Comparison of ENCODE assay signal across 25 cellular contexts in the genomic region with DNA sequence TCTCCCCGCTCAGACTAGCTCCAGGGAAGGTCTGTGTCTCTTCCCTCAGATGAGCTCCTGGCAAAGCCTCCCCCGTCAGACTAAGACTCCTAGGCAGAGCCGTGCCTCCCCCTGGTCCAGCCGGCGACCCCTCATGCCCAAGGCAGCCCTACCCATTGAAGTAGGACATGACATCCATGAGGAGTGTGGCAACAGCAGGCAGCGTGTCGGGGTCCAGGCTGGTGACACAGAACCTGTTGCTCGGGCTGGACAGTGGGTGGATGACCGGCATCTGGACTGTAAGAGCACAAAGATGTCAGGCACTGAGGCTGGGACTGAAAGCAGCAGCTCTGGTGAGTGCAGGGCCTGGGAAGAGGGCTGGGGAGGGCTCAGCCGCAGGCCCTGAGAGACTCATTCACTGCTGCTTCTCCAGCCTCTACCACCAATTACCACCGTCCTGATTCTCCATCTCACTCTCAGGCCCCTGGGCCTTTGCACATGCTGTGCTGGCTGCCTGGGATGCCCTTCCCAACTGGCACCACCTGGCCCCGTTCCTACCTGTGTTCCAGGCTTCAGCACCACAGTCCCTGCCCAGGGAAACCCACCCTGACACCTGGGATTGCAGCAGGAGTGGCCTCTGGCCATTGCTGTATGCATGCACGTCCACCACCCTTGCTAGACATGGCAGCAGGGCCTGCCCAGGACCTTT. TPM values are rescaled to one million over a fixed set of nuclear protein-coding genes. Genes with fewer than 3 reads are reported as not detected.
DNase-seq lines count a peak whose midpoint lies in the region; ATAC-seq and TF ChIP-seq lines count a peak whose summit lies in the region.
"Had no signal": no experiment of that assay in that cellular context is flagged by ENCODE, and none has a peak within 500 bp of the region (broad histone marks: within the 10 kb centered on the region; RNA-seq: fewer than 3 reads in every experiment).

No MANE protein-coding gene starts in this region.

- peaks cover 59% of the 10 kb centered on the region for H3K36me3 Mint-ChIP-seq in T-helper 2 cell treated with Interferon-gamma antibody and Interleukin-4, amounts not matched to agents 5 μg/mL and 100 μg/mL, for 36 hours (ENCODE audit: low read depth)
- peaks cover 64% of the 10 kb centered on the region for H3K36me3 Mint-ChIP-seq in activated CD8-positive, alpha-beta T cell treated with anti-CD3 and anti-CD28 coated beads, Interleukin-2, amount 10 ng/mL, durations not matched to agents 7 days and 5 days (ENCODE audit: low read depth)
- H3K36me3 Mint-ChIP-seq in naive thymus-derived CD4-positive, alpha-beta T cell, result peaks cover 0 to 38% (median 9%) of the 10 kb centered on the region in 5 donors
- H3K36me3 Mint-ChIP-seq: type B pancreatic cell had no signal

- H3K4me3 ChIP-seq in naive thymus-derived CD4-positive, alpha-beta T cell (ENCODE audit: low read length), result peak overlapping the region; percentile 81
- H3K4me3 ChIP-seq: dorsolateral prefrontal cortex, MG63, sigmoid colon had no signal

- H3K4me1 Mint-ChIP-seq in T-helper 2 cell treated with Interferon-gamma antibody and Interleukin-4, amounts not matched to agents 5 μg/mL and 100 μg/mL, for 36 hours (ENCODE audit: low read depth), result peaks cover 40% of the 10 kb centered on the region
- peaks cover 58% of the 10 kb centered on the region for H3K4me1 Mint-ChIP-seq in activated CD8-positive, alpha-beta T cell treated with anti-CD3 and anti-CD28 coated beads, Interleukin-2, amount 10 ng/mL, durations not matched to agents 7 days and 5 days (ENCODE audit: low read depth)
- H3K4me1 Mint-ChIP-seq in naive thymus-derived CD4-positive, alpha-beta T cell, result peaks cover 28 to 68% (median 56%) of the 10 kb centered on the region in 7 donors
- H3K4me1 Mint-ChIP-seq: mesothelial cell of epicardium had no signal

- intact Hi-C loops in naive thymus-derived CD4-positive, alpha-beta T cell (cut with micrococcal nuclease), result loop anchor here (5.0 kb wide), 3 partner anchors 75 to 225 kb away; a partner anchor contains a TSS

- H3K9me3 ChIP-seq in naive thymus-derived CD4-positive, alpha-beta T cell (ENCODE audit: control insufficient read depth in 2 of 3, low read length in 3 of 3), result no peaks in the 10 kb centered on the region
- H3K9me3 ChIP-seq: heart right ventricle, MG63, sigmoid colon had no signal

- peaks cover 30 to 41% of the 10 kb centered on the region in 2 donors for H3K4me1 ChIP-seq in naive thymus-derived CD4-positive, alpha-beta T cell (ENCODE audit: control insufficient read depth in 2 of 2, insufficient read depth in 2 of 2, low read length in 2 of 2)
- H3K4me1 ChIP-seq: heart right ventricle, sigmoid colon had no signal

- peak overlapping the region; percentile 99 for H3K27ac Mint-ChIP-seq in T-helper 2 cell treated with Interferon-gamma antibody and Interleukin-4, amounts not matched to agents 5 μg/mL and 100 μg/mL, for 36 hours
- H3K27ac Mint-ChIP-seq in activated CD8-positive, alpha-beta T cell treated with anti-CD3 and anti-CD28 coated beads, Interleukin-2, amount 10 ng/mL, durations not matched to agents 7 days and 5 days, result peak overlapping the region; percentile 98
- peak overlapping the region; percentile 96 to 100 (median 99) for H3K27ac Mint-ChIP-seq in naive thymus-derived CD4-positive, alpha-beta T cell
- H3K27ac Mint-ChIP-seq: mesothelial cell of epicardium, type B pancreatic cell had no signal

- H3K9me3 Mint-ChIP-seq in T-helper 2 cell treated with Interferon-gamma antibody and Interleukin-4, amounts not matched to agents 5 μg/mL and 100 μg/mL, for 36 hours, result no peaks in the 10 kb centered on the region
- no peaks in the 10 kb centered on the region for H3K9me3 Mint-ChIP-seq in activated CD8-positive, alpha-beta T cell treated with anti-CD3 and anti-CD28 coated beads, Interleukin-2, amount 10 ng/mL, durations not matched to agents 7 days and 5 days (ENCODE audit: insufficient read depth)
- H3K9me3 Mint-ChIP-seq in naive thymus-derived CD4-positive, alpha-beta T cell, result peaks cover 0 to 5% (median 0%) of the 10 kb centered on the region in 11 donors
- H3K9me3 Mint-ChIP-seq: mesothelial cell of epicardium, type B pancreatic cell had no signal

- peak; percentile 10 for TF ChIP-seq POLR2A in GM18505 (IDR thresholded peaks at IDR 0.05; ENCODE audit: borderline replicate concordance, extremely low read depth, insufficient read depth, insufficient read length)

- POLR2A ChIA-PET in activated CD8-positive, alpha-beta T cell treated with anti-CD3 and anti-CD28 coated beads, Interleukin-2, amount 10 ng/mL, durations not matched to agents 7 days and 5 days (lab: Charles Lee), result interaction anchor here (0.8 to 5.5 kb wide), 13 partner anchors 8 to 206 kb away, joined by 3 to 48 read pairs (median 5); a partner anchor contains a TSS
- POLR2A ChIA-PET in naive thymus-derived CD4-positive, alpha-beta T cell (lab: Charles Lee), result interaction anchor here (0.6 to 1.7 kb wide), 16 partner anchors 10 to 586 kb away, joined by 3 to 8 read pairs (median 3); a partner anchor contains a TSS

- no peak for DNase-seq in T-helper 2 cell treated with Interferon-gamma antibody and Interleukin-4, amounts not matched to agents 5 μg/mL and 100 μg/mL, for 36 hours (ENCODE audit: low spot score)
- DNase-seq in T-helper 2 cell, result no peak
- no peak for DNase-seq in activated CD8-positive, alpha-beta T cell treated with anti-CD3 and anti-CD28 coated beads, Interleukin-2, amount 10 ng/mL, durations not matched to agents 7 days and 5 days
- no peak for DNase-seq in naive thymus-derived CD4-positive, alpha-beta T cell
- no peak for DNase-seq in left lobe of liver (ENCODE audit: low spot score)
- no peak for DNase-seq in LoVo (ENCODE audit: low spot score)
- DNase-seq: 8988T, activated gamma-delta T cell, COR-L47, dorsolateral prefrontal cortex, H7, heart right ventricle, kidney glomerular epithelial cell, MG63, NCI-H2081, NCI-H748 treated with DMSO at 0.1 percent for 48 hours, occipital lobe, RPMI8226, sigmoid colon had no signal

- H3K27me3 Mint-ChIP-seq in T-helper 2 cell treated with Interferon-gamma antibody and Interleukin-4, amounts not matched to agents 5 μg/mL and 100 μg/mL, for 36 hours (ENCODE audit: low read depth), result no peaks in the 10 kb centered on the region
- no peaks in the 10 kb centered on the region for H3K27me3 Mint-ChIP-seq in activated CD8-positive, alpha-beta T cell treated with anti-CD3 and anti-CD28 coated beads, Interleukin-2, amount 10 ng/mL, durations not matched to agents 7 days and 5 days (ENCODE audit: low read depth)
- H3K27me3 Mint-ChIP-seq in naive thymus-derived CD4-positive, alpha-beta T cell, result no peaks in the 10 kb centered on the region
- H3K27me3 Mint-ChIP-seq: type B pancreatic cell had no signal

- peak overlapping the region; percentile 99 for H3K27ac ChIP-seq in naive thymus-derived CD4-positive, alpha-beta T cell (ENCODE audit: low read depth, low read length)
- H3K27ac ChIP-seq: sigmoid colon had no signal

- H3K27me3 ChIP-seq in naive thymus-derived CD4-positive, alpha-beta T cell (ENCODE audit: control insufficient read depth in 2 of 2, insufficient read depth in 2 of 2, low read length in 2 of 2), result no peaks in the 10 kb centered on the region
- H3K27me3 ChIP-seq: dorsolateral prefrontal cortex, heart right ventricle, MG63, sigmoid colon had no signal

- ATAC-seq in GM18505 (IDR thresholded peaks at IDR 0.05; ENCODE audit: unreplicated experiment) (no peak), left lobe of liver (no peak), GM21381 (IDR thresholded peaks at IDR 0.05; ENCODE audit: unreplicated experiment) (no peak)
- no peak for ATAC-seq in activated CD8-positive, alpha-beta T cell treated with anti-CD3 and anti-CD28 coated beads, Interleukin-2, amount 10 ng/mL, durations not matched to agents 7 days and 5 days
- no peak for ATAC-seq in naive thymus-derived CD4-positive, alpha-beta T cell
- ATAC-seq: heart right ventricle had no signal

- CTCF ChIA-PET in activated CD8-positive, alpha-beta T cell treated with anti-CD3 and anti-CD28 coated beads, Interleukin-2, amount 10 ng/mL, durations not matched to agents 7 days and 5 days (lab: Charles Lee), result interaction anchor here (0.7 to 16.0 kb wide), 5 partner anchors 13 to 89 kb away, joined by 3 to 200 read pairs (median 4); a partner anchor contains a TSS
- CTCF ChIA-PET in naive thymus-derived CD4-positive, alpha-beta T cell (lab: Charles Lee), result interaction anchor here (0.9 to 2.4 kb wide), 3 partner anchors 15 to 84 kb away, joined by 4 to 18 read pairs (median 4); no protein-coding TSS in a partner anchor

- H3K4me3 Mint-ChIP-seq in T-helper 2 cell treated with Interferon-gamma antibody and Interleukin-4, amounts not matched to agents 5 μg/mL and 100 μg/mL, for 36 hours, result peak overlapping the region; percentile 97
- H3K4me3 Mint-ChIP-seq in activated CD8-positive, alpha-beta T cell treated with anti-CD3 and anti-CD28 coated beads, Interleukin-2, amount 10 ng/mL, durations not matched to agents 7 days and 5 days, result peak overlapping the region; percentile 95
- H3K4me3 Mint-ChIP-seq in naive thymus-derived CD4-positive, alpha-beta T cell, result peak overlapping the region; percentile 81 to 99 (median 97)
- H3K4me3 Mint-ChIP-seq: mesothelial cell of epicardium, type B pancreatic cell had no signal

- peaks cover 0 to 28% (median 14%) of the 10 kb centered on the region in 3 experiments for H3K36me3 ChIP-seq in naive thymus-derived CD4-positive, alpha-beta T cell (ENCODE audit: control insufficient read depth in 2 of 3, insufficient read depth in 3 of 3, low read length in 3 of 3)
- H3K36me3 ChIP-seq: MG63 had no signal

RNA-seq across cellular contexts. Expression of a gene that starts 2.8 kb away (rescaled TPM):
- total RNA-seq in activated CD8-positive, alpha-beta T cell treated with anti-CD3 and anti-CD28 coated beads, Interleukin-2, amount 10 ng/mL, durations not matched to agents 7 days and 5 days, result 10 to 100 TPM; 61.6 to 64.8 TPM
- 10 to 100 TPM; 32.1 to 88.7 (median 66.2) TPM for total RNA-seq in naive thymus-derived CD4-positive, alpha-beta T cell
- 10 to 100 TPM; 69.5 to 81.0 TPM for polyA plus RNA-seq in naive thymus-derived CD4-positive, alpha-beta T cell
- total RNA-seq in left lobe of liver, result 0.50 TPM
- total RNA-seq: fibroblast of lung, H7, HT1080, mesothelial cell of epicardium, occipital lobe had no signal
- polyA plus RNA-seq: fibroblast of lung had no signal

RNA-seq across cellular contexts. Expression of a gene that starts 44.9 kb away (rescaled TPM):
- 10 to 100 TPM; 16.5 to 20.6 TPM for total RNA-seq in activated CD8-positive, alpha-beta T cell treated with anti-CD3 and anti-CD28 coated beads, Interleukin-2, amount 10 ng/mL, durations not matched to agents 7 days and 5 days
- 10 to 100 TPM in 1 of 5 experiments, 1 to 10 TPM in 4; 5.5 to 24.6 (median 9.5) TPM for total RNA-seq in naive thymus-derived CD4-positive, alpha-beta T cell
- 1 to 10 TPM; 2.4 to 6.5 TPM for polyA plus RNA-seq in naive thymus-derived CD4-positive, alpha-beta T cell
- 3.1 TPM for total RNA-seq in left lobe of liver

RNA-seq across cellular contexts. Expression of a gene that starts 45.4 kb away (rescaled TPM):
- total RNA-seq in activated CD8-positive, alpha-beta T cell treated with anti-CD3 and anti-CD28 coated beads, Interleukin-2, amount 10 ng/mL, durations not matched to agents 7 days and 5 days, result 1 to 10 TPM; 8.1 to 8.2 TPM
- 10 to 100 TPM in 4 of 5 experiments, 1 to 10 TPM in 1; 8.1 to 30.6 (median 18.2) TPM for total RNA-seq in naive thymus-derived CD4-positive, alpha-beta T cell
- under 1 TPM; 0.64 to 0.87 TPM for polyA plus RNA-seq in naive thymus-derived CD4-positive, alpha-beta T cell
- total RNA-seq in left lobe of liver, result 0.18 TPM

RNA-seq across cellular contexts. Expression of a gene that starts 54.2 kb away (rescaled TPM):
- total RNA-seq in activated CD8-positive, alpha-beta T cell treated with anti-CD3 and anti-CD28 coated beads, Interleukin-2, amount 10 ng/mL, durations not matched to agents 7 days and 5 days, result 1 to 10 TPM; 2.8 to 3.5 TPM
- 10 to 100 TPM in 4 of 5 experiments, 1 to 10 TPM in 1; 4.7 to 26.8 (median 16.7) TPM for total RNA-seq in naive thymus-derived CD4-positive, alpha-beta T cell
- 10 to 100 TPM in 1 of 2 donors, 1 to 10 TPM in 1; 7.4 to 10.8 TPM for polyA plus RNA-seq in naive thymus-derived CD4-positive, alpha-beta T cell
- total RNA-seq in left lobe of liver, result 0.35 TPM

Comparison
In these comparisons a context has a peak if more than half of its experiments do, and no peak if none do; other contexts are left out.
1. RNA of a gene that starts 2.8 kb away (total RNA-seq): 32.1 to 88.7 TPM in naive thymus-derived CD4-positive, alpha-beta T cell and 61.6 to 64.8 TPM in activated CD8-positive, alpha-beta T cell treated with anti-CD3 and anti-CD28 coated beads, Interleukin-2, amount 10 ng/mL, durations not matched to agents 7 days and 5 days; 0.50 TPM in left lobe of liver (single experiment); every median in the first group is over 10 times any median in the second.
2. Peak in every context shown above with its lines, with median percentiles within 50 percentile points of each other: H3K27ac Mint-ChIP-seq and H3K4me3 Mint-ChIP-seq.